Comparison of ENCODE assay signal across 1 cellular context in the genomic region with DNA sequence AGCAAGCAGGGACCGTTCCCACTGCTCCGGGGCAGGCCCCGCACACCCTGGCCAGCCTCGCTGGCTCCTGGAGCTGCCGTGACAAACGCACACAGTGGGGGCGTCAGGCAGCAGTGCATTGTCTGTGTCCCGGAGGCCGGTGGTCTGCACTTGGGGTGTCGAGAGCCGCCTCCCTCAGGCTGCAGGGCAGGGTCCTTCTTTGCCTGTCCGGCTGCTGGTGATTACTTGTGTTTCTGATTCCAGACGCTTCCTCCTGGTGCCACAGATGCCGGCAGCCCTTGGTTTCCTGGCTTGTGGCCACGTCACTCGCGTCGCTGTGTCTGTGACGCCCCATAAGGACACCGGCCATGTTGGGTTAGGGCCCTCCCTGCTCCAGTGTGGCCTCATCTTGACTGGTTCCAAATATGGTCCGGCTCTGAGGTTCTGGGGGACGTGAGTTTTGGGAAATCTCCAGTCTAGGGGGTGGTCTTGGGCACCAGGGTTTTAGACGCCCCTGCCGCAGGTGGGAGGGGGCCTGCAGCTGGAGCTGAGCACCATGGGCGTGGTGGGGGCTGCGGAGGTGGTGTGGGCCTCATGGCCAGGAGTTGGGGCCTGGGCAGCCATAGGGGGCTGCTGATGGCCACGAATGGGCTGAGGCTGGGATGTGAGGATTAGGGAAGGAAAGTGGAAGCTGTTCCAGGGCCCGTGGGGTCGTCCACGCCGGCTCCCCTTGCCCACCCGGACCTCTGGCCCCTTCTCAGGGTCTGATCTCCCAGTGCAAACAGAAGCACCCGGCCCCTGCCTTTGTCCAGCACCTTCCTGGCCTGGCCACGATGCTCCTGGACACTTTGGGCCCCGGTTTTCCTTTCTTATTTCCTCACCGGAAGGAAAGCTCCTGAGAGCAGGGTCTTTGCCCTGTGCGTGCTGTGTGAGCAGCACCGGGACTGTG.
TF ChIP-seq lines count a peak whose summit lies in the region.

No MANE protein-coding gene starts in this region.

TF ChIP-seq in endothelial cell of umbilical vein, 7 proteins besides CTCF, POLR2A, EP300 and RAD21:
- TF ChIP-seq POLR2AphosphoS5 (IDR thresholded peaks at IDR 0.05; ENCODE audit: insufficient read depth, low read depth, low read length) = peak; percentile 15
- TF ChIP-seq MYC (IDR thresholded peaks at IDR 0.05; ENCODE audit: low read depth, low read length) = no peak
